In genomic region chrX:131273024-131273423, GRCh38 we compare ENCODE assay signal across 7 cellular contexts. TPM values are rescaled to one million over a fixed set of nuclear protein-coding genes. Genes with fewer than 3 reads are reported as not detected.
"Had no signal": no experiment of that assay in that cellular context is flagged by ENCODE, and none has a peak within 500 bp of the region (broad histone marks: within the 10 kb centered on the region; RNA-seq: fewer than 3 reads in every experiment).

No MANE protein-coding gene starts in this region.

- DNase-seq: IMR-90, KBM-7, KG1 had no signal

- H3K27ac Mint-ChIP-seq: IgD-negative memory B cell had no signal

- H3K4me1 Mint-ChIP-seq: IgD-negative memory B cell had no signal

- H3K4me3 Mint-ChIP-seq: IgD-negative memory B cell had no signal

- FAIRE-seq: HTR-8/SVneo, K562 had no signal

- H3K4me3 ChIP-seq: K562 had no signal

- H3K36me3 Mint-ChIP-seq: IgD-negative memory B cell had no signal

- ATAC-seq: K562 had no signal

- H3K27ac ChIP-seq: HL-60 had no signal

RNA-seq across cellular contexts. Expression of gene IGSF1, which starts 16.1 kb away (rescaled TPM):
- total RNA-seq: IMR-90 had no signal
- polyA plus RNA-seq: IgD-negative memory B cell, IMR-90 had no signal
